ENCODE assay signal across 9 cellular contexts in the genomic region with DNA sequence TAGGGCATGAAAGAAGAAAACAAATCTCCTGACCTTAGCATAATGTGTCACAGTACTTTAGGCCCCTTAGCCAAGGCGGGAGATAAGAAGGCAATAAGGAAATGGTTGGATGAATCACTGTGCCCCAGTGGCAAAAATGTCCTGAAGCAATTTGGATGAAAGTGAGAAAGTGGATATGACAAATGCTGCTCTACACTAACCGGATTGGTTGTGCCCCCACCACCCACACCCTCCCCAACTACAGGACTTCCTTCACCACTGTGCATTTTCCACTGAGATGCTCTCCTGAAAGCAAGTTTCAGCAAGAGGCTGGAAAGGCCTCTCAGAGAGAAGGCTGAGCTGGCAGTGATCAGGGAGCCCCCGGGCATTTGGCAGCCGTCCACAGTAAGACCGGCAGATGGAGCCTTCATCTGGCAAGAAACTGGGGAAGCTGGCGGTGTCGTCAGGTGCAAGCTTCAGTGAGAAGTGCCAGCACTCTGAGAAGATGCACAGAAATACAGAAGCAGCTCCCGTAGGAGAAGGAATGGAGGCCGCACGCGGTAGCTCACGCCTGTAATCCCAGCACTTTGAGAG.
DNase-seq lines count a peak whose midpoint lies in the region; ATAC-seq and TF ChIP-seq lines count a peak whose summit lies in the region.
"Had no signal": no experiment of that assay in that cellular context is flagged by ENCODE, and none has a peak within 500 bp of the region (broad histone marks: within the 10 kb centered on the region; RNA-seq: fewer than 3 reads in every experiment).

No MANE protein-coding gene starts in this region.

- TF ChIP-seq CTCF in sigmoid colon (IDR thresholded peaks at IDR 0.05), result no peak
- TF ChIP-seq CTCF in tibial nerve (IDR thresholded peaks at IDR 0.05), result no peak

- ATAC-seq in SK-N-SH treated with all-trans-retinoic acid at 6 μM for 48 hours, result peak; percentile 82
- peak; percentile 94 for ATAC-seq in esophagus mucosa
- ATAC-seq in HG03097 (IDR thresholded peaks at IDR 0.05; ENCODE audit: low FRiP score, unreplicated experiment), result no peak

- no peak overlapping the region for H3K4me3 ChIP-seq in sigmoid colon
- H3K4me3 ChIP-seq in tibial nerve, result no peak overlapping the region
- H3K4me3 ChIP-seq: vagina had no signal

- peak overlapping the region in 3 of 4 donors; percentile 38 to 61 (median 47) for H3K27ac ChIP-seq in sigmoid colon
- H3K27ac ChIP-seq in tibial nerve, result no peak overlapping the region
- H3K27ac ChIP-seq: vagina had no signal

- H3K9me3 ChIP-seq in sigmoid colon (no peaks in the 10 kb centered on the region), tibial nerve (no peaks in the 10 kb centered on the region)
- H3K9me3 ChIP-seq: vagina had no signal

- TF ChIP-seq POLR2A in sigmoid colon (IDR thresholded peaks at IDR 0.05) (no peak), tibial nerve (IDR thresholded peaks at IDR 0.05) (no peak)

- H3K27me3 ChIP-seq in sigmoid colon (no peaks in the 10 kb centered on the region), tibial nerve (no peaks in the 10 kb centered on the region)
- H3K27me3 ChIP-seq: vagina had no signal

- intact Hi-C loops in sigmoid colon (cut with DNase I), result no loop called here

- no peak for TF ChIP-seq EP300 in sigmoid colon (IDR thresholded peaks at IDR 0.05)
- peak in 1 of 2 donors; percentile 21 for TF ChIP-seq EP300 in tibial nerve (IDR thresholded peaks at IDR 0.05)

- H3K36me3 ChIP-seq in sigmoid colon, result no peaks in the 10 kb centered on the region
- H3K36me3 ChIP-seq in tibial nerve, result peaks cover 0 to 7% (median 0%) of the 10 kb centered on the region in 3 donors
- H3K36me3 ChIP-seq: vagina had no signal

- H3K4me1 ChIP-seq in sigmoid colon (peaks cover 0 to 10% (median 7%) of the 10 kb centered on the region in 4 donors), tibial nerve (no peaks in the 10 kb centered on the region)

- WGBS in sigmoid colon, 2 donors, result 9 to 51% methylated on average over 12 of the region's 12 CpGs
- 56 to 73% methylated on average over 12 of the region's 12 CpGs for WGBS in tibial nerve, 2 donors

- DNase-seq in C1 segment of cervical spinal cord (lab: John Stamatoyannopoulos, UW), result peak in 8 of 14 donors; percentile 8 to 96 (median 28)
- DNase-seq in HT1080 (ENCODE audit: low read depth), result peak; percentile 99
- peak; percentile 84 for DNase-seq in sigmoid colon
- no peak for DNase-seq in tibial nerve (ENCODE audit: low spot score in 2 of 2)
- no peak for DNase-seq in NCI-H748 (lab: John Stamatoyannopoulos, UW; ENCODE audit: unreplicated experiment)

TF ChIP-seq in SK-N-SH treated with all-trans-retinoic acid at 6 μM for 48 hours, 23 proteins besides CTCF, POLR2A, EP300 and RAD21 (continues in another document):
- TF ChIP-seq TOX (CRISPR knock-in tag; IDR thresholded peaks at IDR 0.05; ENCODE audit: borderline replicate concordance) (no peak), CREB5 (CRISPR knock-in tag; IDR thresholded peaks at IDR 0.05; ENCODE audit: low read depth) (0 out of 2 replicates have a peak, but pooled peaks have one; percentile 14), RARB (CRISPR knock-in tag; IDR thresholded peaks at IDR 0.05) (no peak), ISL1 (CRISPR knock-in tag; IDR thresholded peaks at IDR 0.05) (0 out of 2 replicates have a peak, but pooled peaks have one; percentile 15), ARNTL (CRISPR knock-in tag; IDR thresholded peaks at IDR 0.05; ENCODE audit: borderline replicate concordance, low read depth) (no peak), ESRRG (CRISPR knock-in tag; IDR thresholded peaks at IDR 0.05) (no peak), BACH2 (CRISPR knock-in tag; IDR thresholded peaks at IDR 0.05; ENCODE audit: borderline replicate concordance) (no peak), CSRNP3 (CRISPR knock-in tag; IDR thresholded peaks at IDR 0.05) (no peak), CSDC2 (CRISPR knock-in tag; IDR thresholded peaks at IDR 0.05) (no peak), GLIS3 (CRISPR knock-in tag; IDR thresholded peaks at IDR 0.05) (no peak), PPARA (CRISPR knock-in tag; IDR thresholded peaks at IDR 0.05; ENCODE audit: borderline replicate concordance) (no peak), ZC3H10 (CRISPR knock-in tag; IDR thresholded peaks at IDR 0.05) (no peak), ZNF8 (CRISPR knock-in tag; IDR thresholded peaks at IDR 0.05) (0 out of 2 replicates have a peak, but pooled peaks have one; percentile 11), ZFP3 (CRISPR knock-in tag; IDR thresholded peaks at IDR 0.05) (no peak)
- TF ChIP-seq, protein P1, sequence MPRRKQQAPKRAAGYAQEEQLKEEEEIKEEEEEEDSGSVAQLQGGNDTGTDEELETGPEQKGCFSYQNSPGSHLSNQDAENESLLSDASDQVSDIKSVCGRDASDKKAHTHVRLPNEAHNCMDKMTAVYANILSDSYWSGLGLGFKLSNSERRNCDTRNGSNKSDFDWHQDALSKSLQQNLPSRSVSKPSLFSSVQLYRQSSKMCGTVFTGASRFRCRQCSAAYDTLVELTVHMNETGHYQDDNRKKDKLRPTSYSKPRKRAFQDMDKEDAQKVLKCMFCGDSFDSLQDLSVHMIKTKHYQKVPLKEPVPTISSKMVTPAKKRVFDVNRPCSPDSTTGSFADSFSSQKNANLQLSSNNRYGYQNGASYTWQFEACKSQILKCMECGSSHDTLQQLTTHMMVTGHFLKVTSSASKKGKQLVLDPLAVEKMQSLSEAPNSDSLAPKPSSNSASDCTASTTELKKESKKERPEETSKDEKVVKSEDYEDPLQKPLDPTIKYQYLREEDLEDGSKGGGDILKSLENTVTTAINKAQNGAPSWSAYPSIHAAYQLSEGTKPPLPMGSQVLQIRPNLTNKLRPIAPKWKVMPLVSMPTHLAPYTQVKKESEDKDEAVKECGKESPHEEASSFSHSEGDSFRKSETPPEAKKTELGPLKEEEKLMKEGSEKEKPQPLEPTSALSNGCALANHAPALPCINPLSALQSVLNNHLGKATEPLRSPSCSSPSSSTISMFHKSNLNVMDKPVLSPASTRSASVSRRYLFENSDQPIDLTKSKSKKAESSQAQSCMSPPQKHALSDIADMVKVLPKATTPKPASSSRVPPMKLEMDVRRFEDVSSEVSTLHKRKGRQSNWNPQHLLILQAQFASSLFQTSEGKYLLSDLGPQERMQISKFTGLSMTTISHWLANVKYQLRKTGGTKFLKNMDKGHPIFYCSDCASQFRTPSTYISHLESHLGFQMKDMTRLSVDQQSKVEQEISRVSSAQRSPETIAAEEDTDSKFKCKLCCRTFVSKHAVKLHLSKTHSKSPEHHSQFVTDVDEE (CRISPR knock-in tag; IDR thresholded peaks at IDR 0.05), result no peak
- TF ChIP-seq, protein P2, sequence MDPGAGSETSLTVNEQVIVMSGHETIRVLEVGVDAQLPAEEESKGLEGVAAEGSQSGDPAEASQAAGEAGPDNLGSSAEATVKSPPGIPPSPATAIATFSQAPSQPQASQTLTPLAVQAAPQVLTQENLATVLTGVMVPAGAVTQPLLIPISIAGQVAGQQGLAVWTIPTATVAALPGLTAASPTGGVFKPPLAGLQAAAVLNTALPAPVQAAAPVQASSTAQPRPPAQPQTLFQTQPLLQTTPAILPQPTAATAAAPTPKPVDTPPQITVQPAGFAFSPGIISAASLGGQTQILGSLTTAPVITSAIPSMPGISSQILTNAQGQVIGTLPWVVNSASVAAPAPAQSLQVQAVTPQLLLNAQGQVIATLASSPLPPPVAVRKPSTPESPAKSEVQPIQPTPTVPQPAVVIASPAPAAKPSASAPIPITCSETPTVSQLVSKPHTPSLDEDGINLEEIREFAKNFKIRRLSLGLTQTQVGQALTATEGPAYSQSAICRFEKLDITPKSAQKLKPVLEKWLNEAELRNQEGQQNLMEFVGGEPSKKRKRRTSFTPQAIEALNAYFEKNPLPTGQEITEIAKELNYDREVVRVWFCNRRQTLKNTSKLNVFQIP (CRISPR knock-in tag; IDR thresholded peaks at IDR 0.05; ENCODE audit: borderline replicate concordance, low read depth), result no peak
- TF ChIP-seq, protein P3, sequence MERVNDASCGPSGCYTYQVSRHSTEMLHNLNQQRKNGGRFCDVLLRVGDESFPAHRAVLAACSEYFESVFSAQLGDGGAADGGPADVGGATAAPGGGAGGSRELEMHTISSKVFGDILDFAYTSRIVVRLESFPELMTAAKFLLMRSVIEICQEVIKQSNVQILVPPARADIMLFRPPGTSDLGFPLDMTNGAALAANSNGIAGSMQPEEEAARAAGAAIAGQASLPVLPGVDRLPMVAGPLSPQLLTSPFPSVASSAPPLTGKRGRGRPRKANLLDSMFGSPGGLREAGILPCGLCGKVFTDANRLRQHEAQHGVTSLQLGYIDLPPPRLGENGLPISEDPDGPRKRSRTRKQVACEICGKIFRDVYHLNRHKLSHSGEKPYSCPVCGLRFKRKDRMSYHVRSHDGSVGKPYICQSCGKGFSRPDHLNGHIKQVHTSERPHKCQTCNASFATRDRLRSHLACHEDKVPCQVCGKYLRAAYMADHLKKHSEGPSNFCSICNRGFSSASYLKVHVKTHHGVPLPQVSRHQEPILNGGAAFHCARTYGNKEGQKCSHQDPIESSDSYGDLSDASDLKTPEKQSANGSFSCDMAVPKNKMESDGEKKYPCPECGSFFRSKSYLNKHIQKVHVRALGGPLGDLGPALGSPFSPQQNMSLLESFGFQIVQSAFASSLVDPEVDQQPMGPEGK (CRISPR knock-in tag; IDR thresholded peaks at IDR 0.05; ENCODE audit: borderline replicate concordance), result peak; percentile 71; the same call in 1 of the 2 replicates

Comparison
In these comparisons a context has a peak if more than half of its experiments do, and no peak if none do; other contexts are left out.
1. DNase-seq: peak in C1 segment of cervical spinal cord (8 of 14), HT1080 (single experiment) and sigmoid colon (single experiment); none in tibial nerve (0 of 2) and NCI-H748 (single experiment).
2. H3K27ac ChIP-seq: peak in sigmoid colon (3 of 4); none in tibial nerve (0 of 4).